1 cellular context compared by ENCODE assay signal in the genomic region with DNA sequence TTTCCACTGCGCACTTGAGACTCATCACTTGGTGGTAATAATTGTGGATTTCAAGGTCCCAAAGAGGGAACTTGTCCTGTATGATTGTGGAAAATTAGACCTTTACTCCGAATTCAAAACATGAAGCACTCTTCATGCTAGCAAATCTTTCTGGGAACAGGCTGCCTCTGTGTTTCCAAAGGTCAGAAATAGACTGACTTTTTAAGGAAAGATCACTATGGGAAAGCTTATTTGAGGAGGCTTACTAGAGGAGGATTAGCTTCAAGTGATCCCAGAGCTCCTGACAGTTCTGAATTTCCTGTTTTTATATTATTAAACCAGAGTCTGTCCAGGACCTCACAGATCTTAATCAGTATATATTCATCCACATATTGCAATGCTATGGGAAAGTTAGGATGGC.
TF ChIP-seq lines count a peak whose summit lies in the region.

No MANE protein-coding gene starts in this region.

TF ChIP-seq in endothelial cell of umbilical vein, 7 proteins besides CTCF, POLR2A, EP300 and RAD21:
- TF ChIP-seq, protein P1, sequence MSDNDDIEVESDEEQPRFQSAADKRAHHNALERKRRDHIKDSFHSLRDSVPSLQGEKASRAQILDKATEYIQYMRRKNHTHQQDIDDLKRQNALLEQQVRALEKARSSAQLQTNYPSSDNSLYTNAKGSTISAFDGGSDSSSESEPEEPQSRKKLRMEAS (IDR thresholded peaks at IDR 0.05; ENCODE audit: insufficient read depth, insufficient read length): no peak
- no peak for TF ChIP-seq MYC (IDR thresholded peaks at IDR 0.05; ENCODE audit: low read depth, low read length)
- no peak for TF ChIP-seq FOS (IDR thresholded peaks at IDR 0.05; ENCODE audit: borderline replicate concordance, insufficient read depth, low read length)
- no peak for TF ChIP-seq JUN (IDR thresholded peaks at IDR 0.05; ENCODE audit: borderline replicate concordance, insufficient read depth, insufficient read length, low read depth)
- TF ChIP-seq POLR2AphosphoS5 (IDR thresholded peaks at IDR 0.05; ENCODE audit: insufficient read depth, low read depth, low read length): no peak
- TF ChIP-seq GATA2 (IDR thresholded peaks at IDR 0.05; ENCODE audit: insufficient read depth, insufficient read length, low read depth, low read length): no peak
- no peak for TF ChIP-seq EZH2 (IDR thresholded peaks at IDR 0.05; ENCODE audit: borderline replicate concordance, low read depth, low read length, severe bottlenecking)
TF ChIP-seq in endothelial cell of umbilical vein: peak in this region for 0.
